ENCODE assay signal across 8 cellular contexts in the genomic region with DNA sequence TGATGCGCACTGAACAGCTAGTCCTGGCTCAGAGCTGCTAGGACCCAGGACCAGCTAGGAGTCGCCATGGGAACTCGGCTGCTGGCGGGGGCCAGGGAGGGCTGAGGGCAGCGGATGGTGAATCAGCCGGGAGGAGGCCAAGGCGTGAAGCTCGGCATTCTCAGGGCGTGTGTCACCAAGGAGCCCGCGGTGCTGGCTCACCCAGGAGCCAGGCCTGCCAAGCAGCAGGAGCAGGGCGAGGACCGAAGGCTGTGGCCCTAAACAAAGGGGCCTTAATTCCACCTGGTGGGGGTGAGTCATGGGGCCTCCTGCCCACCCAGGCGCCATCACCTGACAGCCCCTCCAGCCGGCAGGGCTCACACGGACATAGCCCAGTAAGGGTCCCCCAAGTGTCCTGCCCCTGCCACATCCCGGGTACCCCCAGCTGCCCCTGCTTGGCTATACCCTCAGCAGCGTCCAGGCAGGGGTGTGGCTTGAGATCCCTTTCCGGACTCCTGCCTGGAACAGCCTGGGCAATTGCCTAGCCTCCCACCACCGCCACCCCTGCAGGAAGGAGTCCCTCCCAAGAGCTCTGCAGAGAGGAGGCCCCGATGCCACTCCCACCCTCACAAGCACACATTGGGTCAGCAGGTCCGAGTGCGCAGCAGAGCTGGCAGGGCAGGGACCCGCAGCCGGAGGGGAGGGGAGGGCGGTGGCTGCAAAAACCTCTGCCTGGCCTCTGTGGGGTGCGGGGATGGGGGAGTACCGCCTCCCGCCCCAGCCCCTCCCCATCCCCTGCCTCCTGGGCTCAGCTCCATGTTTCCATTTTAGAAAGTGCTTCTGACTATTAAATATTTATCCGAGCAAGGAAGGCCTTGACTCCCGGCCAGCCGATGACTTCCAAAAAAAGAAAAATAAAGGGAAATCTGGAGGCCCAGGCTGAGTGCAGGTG. TPM values are rescaled to one million over a fixed set of nuclear protein-coding genes. Genes with fewer than 3 reads are reported as not detected.
DNase-seq lines count a peak whose midpoint lies in the region; ATAC-seq and TF ChIP-seq lines count a peak whose summit lies in the region.

No MANE protein-coding gene starts in this region.

- no peaks in the 10 kb centered on the region for H3K27me3 ChIP-seq in tibial artery

- peaks cover 36% of the 10 kb centered on the region for H3K4me1 Mint-ChIP-seq in MCF 10A (ENCODE audit: insufficient read depth, unreplicated experiment)

- intact Hi-C loops in MCF 10A (cut with micrococcal nuclease), result loop anchor here (1.0 to 2.0 kb wide), 2 partner anchors 51 to 113 kb away; no protein-coding TSS in a partner anchor
- intact Hi-C loops in left colon (cut with DNase I, micrococcal nuclease), result no loop called here
- intact Hi-C loops in tibial artery (cut with DNase I; ENCODE audit: low total_unique reads), result loop anchor here (10.0 kb wide), 1 partner anchor 109 kb away; the partner anchor contains the start of gene CEP170B

- ATAC-seq in left colon (peak; percentile 59), GM19467 (IDR thresholded peaks at IDR 0.05; ENCODE audit: unreplicated experiment) (no peak), GM21825 (IDR thresholded peaks at IDR 0.05; ENCODE audit: unreplicated experiment) (no peak)

- CTCF ChIA-PET in MCF 10A (lab: Yijun Ruan, JAX), result interaction anchor here (0.6 to 6.5 kb wide), 13 partner anchors 11 to 528 kb away, joined by 3 to 167 read pairs (median 5); partner anchors contain the start of genes CDCA4 and CLBA1

- H3K36me3 Mint-ChIP-seq in MCF 10A (ENCODE audit: insufficient read depth, unreplicated experiment), result peaks cover 31% of the 10 kb centered on the region

- H3K27ac ChIP-seq in tibial artery, result peak overlapping the region; percentile 93 to 97

- H3K27me3 Mint-ChIP-seq in MCF 10A (ENCODE audit: insufficient read depth, unreplicated experiment), result no peaks in the 10 kb centered on the region

- DNase-seq in DMS53 (lab: John Stamatoyannopoulos, UW), result peak; percentile 48
- no peak for DNase-seq in DMS53 treated with DMSO at 0.1 percent for 48 hours (lab: John Stamatoyannopoulos, UW; ENCODE audit: unreplicated experiment)
- DNase-seq in MCF 10A (ENCODE audit: unreplicated experiment), result peak; percentile 97
- peak; percentile 66 to 88 for DNase-seq in left colon
- DNase-seq in tibial artery, result peak; percentile 93 to 98
- DNase-seq in superior temporal gyrus (ENCODE audit: extremely low spot score), result no peak

- no peaks in the 10 kb centered on the region for H3K9me3 Mint-ChIP-seq in MCF 10A (ENCODE audit: unreplicated experiment)

- no peaks in the 10 kb centered on the region for H3K36me3 ChIP-seq in tibial artery

- peak overlapping the region; percentile 92 for H3K4me3 Mint-ChIP-seq in MCF 10A (ENCODE audit: unreplicated experiment)

- POLR2A ChIA-PET in MCF 10A (lab: Yijun Ruan, JAX), result interaction anchor here (0.6 to 11.4 kb wide), 31 partner anchors 11 to 507 kb away, joined by 3 to 636 read pairs (median 5); partner anchors contain the start of genes BRF1, CDCA4, CEP170B and CLBA1

- TF ChIP-seq CTCF in MCF 10A (IDR thresholded peaks at IDR 0.05; ENCODE audit: unreplicated experiment) (no peak), tibial artery (IDR thresholded peaks at IDR 0.05) (peak in 1 of 2 experiments; percentile 5)

- H3K9me3 ChIP-seq in tibial artery, result no peaks in the 10 kb centered on the region

- H3K4me3 ChIP-seq in tibial artery, result peak overlapping the region; percentile 27 to 35

- H3K4me1 ChIP-seq in tibial artery, result peaks cover 7 to 98% (median 93%) of the 10 kb centered on the region in 4 donors

- no TSS peak for BruUV-seq in MCF 10A (replicated peaks; lab: Mats Ljungman, UMichigan)

- peak overlapping the region; percentile 99 for H3K27ac Mint-ChIP-seq in MCF 10A (ENCODE audit: low read depth, unreplicated experiment)

RNA-seq across cellular contexts. Expression of gene AHNAK2, which starts 4.7 kb away (rescaled TPM):
- total RNA-seq in MCF 10A (2022), result 218 and 286 TPM in 2 replicates
- 10 to 100 TPM in 1 of 2 donors, 1 to 10 TPM in 1; 3.2 to 23.4 TPM for total RNA-seq in left colon

RNA-seq across cellular contexts. Expression of gene CLBA1, which starts 12.1 kb away (rescaled TPM):
- total RNA-seq in MCF 10A (2022) (20.3 and 24.3 TPM in 2 replicates), left colon (1 to 10 TPM; 4.2 to 6.5 TPM)

RNA-seq across cellular contexts. Expression of gene CDCA4, which starts 47.4 kb away (rescaled TPM):
- 29.3 and 33.0 TPM in 2 replicates for total RNA-seq in MCF 10A (2022)
- 1 to 10 TPM; 5.2 to 6.5 TPM for total RNA-seq in left colon

RNA-seq across cellular contexts. Expression of gene PLD4, which starts 48.8 kb away (rescaled TPM):
- not detected in 2 replicates for total RNA-seq in MCF 10A (2022)
- 1 to 10 TPM in 1 of 2 donors, not detected in 1; 2.2 TPM for total RNA-seq in left colon

Comparison
In these comparisons a context has a peak if more than half of its experiments do, and no peak if none do; other contexts are left out.
1. DNase-seq: peak in DMS53 (single experiment), MCF 10A (single experiment), left colon (2 of 2) and tibial artery (2 of 2); none in DMS53 treated with DMSO at 0.1 percent for 48 hours (single experiment) and superior temporal gyrus (single experiment).
2. intact Hi-C loops: an anchor here in MCF 10A (1.0 to 2.0 kb wide) and tibial artery (10.0 kb wide); none called in left colon.